Comparison of ENCODE assay signal across 14 cellular contexts in the genomic region with DNA sequence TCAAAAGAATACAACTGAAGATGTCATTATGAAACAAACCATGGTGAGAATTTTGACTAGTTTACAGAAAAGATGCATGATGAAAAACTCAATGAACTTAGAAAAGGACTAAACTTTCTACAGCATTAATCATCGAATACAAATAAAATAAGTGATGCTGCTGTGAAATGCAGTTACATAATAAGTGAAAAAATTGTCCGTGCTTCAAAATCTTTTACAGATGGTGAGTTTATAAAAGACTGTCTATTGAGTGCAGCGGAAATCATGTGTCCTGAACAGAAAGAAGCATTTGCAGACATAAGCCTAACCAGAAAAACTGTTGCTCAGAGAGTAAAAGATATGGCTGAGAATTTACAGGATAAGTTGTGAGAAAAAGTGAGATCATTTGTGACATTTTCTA. TPM values are rescaled to one million over a fixed set of nuclear protein-coding genes. Genes with fewer than 3 reads are reported as not detected.
DNase-seq lines count a peak whose midpoint lies in the region; ATAC-seq and TF ChIP-seq lines count a peak whose summit lies in the region.
"Had no signal": no experiment of that assay in that cellular context is flagged by ENCODE, and none has a peak within 500 bp of the region (broad histone marks: within the 10 kb centered on the region; RNA-seq: fewer than 3 reads in every experiment).

No MANE protein-coding gene starts in this region.

- H3K36me3 ChIP-seq in CD4-positive, CD25-positive, alpha-beta regulatory T cell (ENCODE audit: control insufficient read depth, insufficient read depth, low read length): no peaks in the 10 kb centered on the region
- H3K36me3 ChIP-seq: cardiac muscle cell had no signal

- H3K27me3 ChIP-seq in CD4-positive, CD25-positive, alpha-beta regulatory T cell (ENCODE audit: control insufficient read depth, insufficient read depth, low read length): no peaks in the 10 kb centered on the region
- H3K27me3 ChIP-seq: cardiac muscle cell had no signal

- H3K36me3 Mint-ChIP-seq in CD4-positive, CD25-positive, alpha-beta regulatory T cell: no peaks in the 10 kb centered on the region
- peaks cover 24% of the 10 kb centered on the region for H3K36me3 Mint-ChIP-seq in activated T-helper 2 cell treated with anti-CD3 and anti-CD28 coated beads, Interferon-gamma antibody, Interleukin-2, Interleukin-4, amounts not matched to agents 10 μg/mL and 5 μg/mL and 100 μg/mL, durations not matched to agents 14 hours and 24 hours and 36 hours (ENCODE audit: low read depth)
- H3K36me3 Mint-ChIP-seq in naive B cell: no peaks in the 10 kb centered on the region

- peaks cover 0 to 28% (median 19%) of the 10 kb centered on the region in 4 donors for H3K4me1 Mint-ChIP-seq in CD4-positive, CD25-positive, alpha-beta regulatory T cell
- peaks cover 23% of the 10 kb centered on the region for H3K4me1 Mint-ChIP-seq in activated T-helper 2 cell treated with anti-CD3 and anti-CD28 coated beads, Interferon-gamma antibody, Interleukin-2, Interleukin-4, amounts not matched to agents 10 μg/mL and 5 μg/mL and 100 μg/mL, durations not matched to agents 14 hours and 24 hours and 36 hours (ENCODE audit: low read depth)
- peaks cover 18 to 47% (median 26%) of the 10 kb centered on the region in 3 donors for H3K4me1 Mint-ChIP-seq in naive B cell

- no peak for ATAC-seq in CD4-positive, CD25-positive, alpha-beta regulatory T cell (ENCODE audit: low read depth in 2 of 2)
- no peak for ATAC-seq in naive B cell (ENCODE audit: low read depth in 2 of 2)

- intact Hi-C loops in activated T-helper 2 cell treated with anti-CD3 and anti-CD28 coated beads, Interferon-gamma antibody, Interleukin-2, Interleukin-4, amounts not matched to agents 10 μg/mL and 5 μg/mL and 100 μg/mL, durations not matched to agents 14 hours and 24 hours and 36 hours (cut with micrococcal nuclease): no loop called here

- DNase-seq in CD4-positive, CD25-positive, alpha-beta regulatory T cell: no peak
- no peak for DNase-seq in GM12864 (ENCODE audit: low read depth)
- no peak for DNase-seq in activated T-helper 2 cell treated with anti-CD3 and anti-CD28 coated beads, Interferon-gamma antibody, Interleukin-2, Interleukin-4, amounts not matched to agents 10 μg/mL and 5 μg/mL and 100 μg/mL, durations not matched to agents 14 hours and 24 hours and 36 hours (ENCODE audit: low spot score)
- no peak for DNase-seq in naive B cell
- DNase-seq in stimulated activated CD4-positive, alpha-beta T cell treated with anti-CD3 and anti-CD28 coated beads, Interleukin-1b, Interleukin-23, amount 100 ng/mL, for 48 hours: no peak
- DNase-seq in UCSD-AML1 (lab: John Stamatoyannopoulos, UW; ENCODE audit: unreplicated experiment): no peak
- no peak for DNase-seq in retina
- DNase-seq in medulla oblongata (ENCODE audit: extremely low spot score): no peak
- DNase-seq: DMS53, islet precursor cell, NCI-H1436 treated with DMSO at 0.1 percent for 48 hours, NCI-H82, SW 1271 had no signal

- H3K27ac ChIP-seq in CD4-positive, CD25-positive, alpha-beta regulatory T cell (ENCODE audit: insufficient read depth, low read length, poor library complexity, severe bottlenecking): no peak overlapping the region
- H3K27ac ChIP-seq: cardiac muscle cell had no signal

- peak overlapping the region in 1 of 3 donors; percentile 16 for H3K27ac Mint-ChIP-seq in CD4-positive, CD25-positive, alpha-beta regulatory T cell
- H3K27ac Mint-ChIP-seq in activated T-helper 2 cell treated with anti-CD3 and anti-CD28 coated beads, Interferon-gamma antibody, Interleukin-2, Interleukin-4, amounts not matched to agents 10 μg/mL and 5 μg/mL and 100 μg/mL, durations not matched to agents 14 hours and 24 hours and 36 hours: peak overlapping the region; percentile 27
- H3K27ac Mint-ChIP-seq in naive B cell: peak overlapping the region in 3 of 6 donors; percentile 24 to 90 (median 86)

- no peak overlapping the region for H3K4me3 ChIP-seq in CD4-positive, CD25-positive, alpha-beta regulatory T cell (ENCODE audit: low read depth, low read length)
- peak overlapping the region; percentile 65 for H3K4me3 ChIP-seq in GM12864 (ENCODE audit: low read depth, low read length)
- H3K4me3 ChIP-seq: cardiac muscle cell had no signal

- peaks cover 12% of the 10 kb centered on the region for H3K4me1 ChIP-seq in CD4-positive, CD25-positive, alpha-beta regulatory T cell (ENCODE audit: control insufficient read depth, insufficient read depth, low read length, poor library complexity, severe bottlenecking)

- no peaks in the 10 kb centered on the region for H3K9me3 Mint-ChIP-seq in CD4-positive, CD25-positive, alpha-beta regulatory T cell
- H3K9me3 Mint-ChIP-seq in activated T-helper 2 cell treated with anti-CD3 and anti-CD28 coated beads, Interferon-gamma antibody, Interleukin-2, Interleukin-4, amounts not matched to agents 10 μg/mL and 5 μg/mL and 100 μg/mL, durations not matched to agents 14 hours and 24 hours and 36 hours: no peaks in the 10 kb centered on the region
- peaks cover 0 to 2% (median 0%) of the 10 kb centered on the region in 7 donors for H3K9me3 Mint-ChIP-seq in naive B cell

- H3K9me3 ChIP-seq in CD4-positive, CD25-positive, alpha-beta regulatory T cell (ENCODE audit: control insufficient read depth in 2 of 2, low read length in 2 of 2): no peaks in the 10 kb centered on the region

- H3K27me3 Mint-ChIP-seq in CD4-positive, CD25-positive, alpha-beta regulatory T cell: no peaks in the 10 kb centered on the region
- H3K27me3 Mint-ChIP-seq in activated T-helper 2 cell treated with anti-CD3 and anti-CD28 coated beads, Interferon-gamma antibody, Interleukin-2, Interleukin-4, amounts not matched to agents 10 μg/mL and 5 μg/mL and 100 μg/mL, durations not matched to agents 14 hours and 24 hours and 36 hours (ENCODE audit: low read depth): no peaks in the 10 kb centered on the region
- H3K27me3 Mint-ChIP-seq in naive B cell: no peaks in the 10 kb centered on the region

- peak overlapping the region; percentile 14 to 78 (median 62) for H3K4me3 Mint-ChIP-seq in CD4-positive, CD25-positive, alpha-beta regulatory T cell
- H3K4me3 Mint-ChIP-seq in activated T-helper 2 cell treated with anti-CD3 and anti-CD28 coated beads, Interferon-gamma antibody, Interleukin-2, Interleukin-4, amounts not matched to agents 10 μg/mL and 5 μg/mL and 100 μg/mL, durations not matched to agents 14 hours and 24 hours and 36 hours (ENCODE audit: low read depth): peak overlapping the region; percentile 53
- H3K4me3 Mint-ChIP-seq in naive B cell: peak overlapping the region; percentile 21 to 93 (median 68)

- no peak for TF ChIP-seq CTCF in GM12864 (IDR thresholded peaks at IDR 0.05; ENCODE audit: low read depth, low read length, missing control alignments)

RNA-seq across cellular contexts. Expression of gene NEAT1, which starts 33.8 kb away (rescaled TPM):
- 890 TPM for total RNA-seq in CD4-positive, CD25-positive, alpha-beta regulatory T cell
- polyA plus RNA-seq in CD4-positive, CD25-positive, alpha-beta regulatory T cell: 1 to 10 TPM; 1.4 to 3.1 (median 1.9) TPM
- total RNA-seq in activated T-helper 2 cell treated with anti-CD3 and anti-CD28 coated beads, Interferon-gamma antibody, Interleukin-2, Interleukin-4, amounts not matched to agents 10 μg/mL and 5 μg/mL and 100 μg/mL, durations not matched to agents 14 hours and 24 hours and 36 hours: 422 and 430 TPM in 2 replicates
- 1 to 10 TPM in 5 of 6 donors, under 1 TPM in 1; 0.88 to 4.2 (median 1.2) TPM for polyA plus RNA-seq in naive B cell (ENCODE audit: low read depth in 6 of 6)

RNA-seq across cellular contexts. Expression of gene MALAT1, which starts 42.4 kb away (rescaled TPM):
- 36,047 TPM for total RNA-seq in CD4-positive, CD25-positive, alpha-beta regulatory T cell
- 1,000 to 10,000 TPM; 2,329 to 3,603 (median 2,794) TPM for polyA plus RNA-seq in CD4-positive, CD25-positive, alpha-beta regulatory T cell
- 4,338 and 4,347 TPM in 2 replicates for total RNA-seq in activated T-helper 2 cell treated with anti-CD3 and anti-CD28 coated beads, Interferon-gamma antibody, Interleukin-2, Interleukin-4, amounts not matched to agents 10 μg/mL and 5 μg/mL and 100 μg/mL, durations not matched to agents 14 hours and 24 hours and 36 hours
- 1,000 to 10,000 TPM; 1,985 to 6,450 (median 3,738) TPM for polyA plus RNA-seq in naive B cell (ENCODE audit: low read depth in 6 of 6)
